ENCODE assay signal across 2 cellular contexts in the genomic region with DNA sequence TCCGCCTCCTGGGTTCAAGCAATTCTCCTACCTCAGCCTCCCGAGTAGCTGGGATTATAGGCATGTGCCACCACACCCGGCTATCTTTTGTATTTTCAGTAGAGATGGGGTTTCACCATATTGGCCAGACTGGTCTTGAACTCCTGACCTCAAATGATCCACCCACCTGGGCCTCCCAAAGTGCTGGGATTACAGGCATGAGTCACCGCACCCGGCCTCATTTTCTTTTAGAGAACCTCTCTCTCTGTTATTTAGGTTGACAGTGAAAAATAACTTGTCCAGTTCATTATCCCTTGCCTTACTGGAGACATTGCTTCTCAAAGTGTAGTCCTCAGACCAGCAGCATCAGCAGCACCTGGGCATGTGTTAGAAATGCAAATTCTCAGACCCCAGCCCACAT. TPM values are rescaled to one million over a fixed set of nuclear protein-coding genes. Genes with fewer than 3 reads are reported as not detected.
"Had no signal": no experiment of that assay in that cellular context is flagged by ENCODE, and none has a peak within 500 bp of the region (broad histone marks: within the 10 kb centered on the region; RNA-seq: fewer than 3 reads in every experiment).

No MANE protein-coding gene starts in this region.

RNA-seq across cellular contexts. Expression of a gene that starts 25.4 kb away (rescaled TPM):
- total RNA-seq: PC-3 had no signal
- polyA plus RNA-seq: SK-N-SH had no signal
